8 cellular contexts compared by ENCODE assay signal in genomic region chr1:160251687-160252526, GRCh38. TPM values are rescaled to one million over a fixed set of nuclear protein-coding genes. Genes with fewer than 3 reads are reported as not detected.
DNase-seq lines count a peak whose midpoint lies in the region; ATAC-seq and TF ChIP-seq lines count a peak whose summit lies in the region.

No MANE protein-coding gene starts in this region.

- POLR2A ChIA-PET in Caco-2 (lab: Charles Lee), result interaction anchor here (0.5 to 1.7 kb wide), 4 partner anchors 10 to 129 kb away, joined by 3 to 19 read pairs (median 6); partner anchors contain the start of gene DCAF8

- no TSS peak for BruUV-seq in Caco-2 (replicated peaks; lab: Mats Ljungman, UMichigan)

- H3K27me3 Mint-ChIP-seq in Caco-2 (ENCODE audit: insufficient read depth, unreplicated experiment), result no peaks in the 10 kb centered on the region

- no peaks in the 10 kb centered on the region for H3K9me3 Mint-ChIP-seq in Caco-2 (ENCODE audit: unreplicated experiment)

- no peaks in the 10 kb centered on the region for H3K9me3 ChIP-seq in Caco-2

- in situ Hi-C loops in astrocyte of the cerebellum (cut with HindIII; ENCODE audit: low sequenced_read_pairs), result no loop called here

- H3K4me3 ChIP-seq in Caco-2 (ENCODE audit: low read depth, low read length) (no peak overlapping the region), astrocyte of the cerebellum (ENCODE audit: low read depth, low read length) (no peak overlapping the region)

- peak; percentile 63 for ATAC-seq in GM21528 (IDR thresholded peaks at IDR 0.05; ENCODE audit: low FRiP score, unreplicated experiment)
- peak; percentile 98 for ATAC-seq in sciatic nerve

- intact Hi-C loops in Caco-2 (cut with micrococcal nuclease; ENCODE audit: unreplicated experiment) (loop anchor here (1.0 kb wide), 3 partner anchors 59 to 167 kb away; no protein-coding TSS in a partner anchor), sciatic nerve (cut with DNase I) (loop anchor here (10.0 kb wide), 1 partner anchor 157 kb away; the partner anchor contains the start of gene IGSF8), posterior vena cava (cut with DNase I) (loop anchor here (10.0 kb wide), 2 partner anchors 57 to 147 kb away; partner anchors contain the start of gene CASQ1 (in 2 of the 2))

- no peaks in the 10 kb centered on the region for H3K4me1 ChIP-seq in Caco-2

- H3K4me1 Mint-ChIP-seq in Caco-2 (ENCODE audit: low read depth, unreplicated experiment), result peaks cover 12% of the 10 kb centered on the region

- peak overlapping the region; percentile 34 for H3K27ac Mint-ChIP-seq in Caco-2 (ENCODE audit: unreplicated experiment)

- TF ChIP-seq CTCF in Caco-2 (IDR thresholded peaks at IDR 0.05; ENCODE audit: insufficient read depth in 1 of 2, low read depth in 1 of 2, low read length in 1 of 2, severe bottlenecking in 1 of 2, unreplicated experiment in 1 of 2) (peak; percentile 67 to 77), astrocyte of the cerebellum (IDR thresholded peaks at IDR 0.05; ENCODE audit: low read depth, low read length, missing control alignments) (peak; percentile 73)

- no peaks in the 10 kb centered on the region for H3K27me3 ChIP-seq in Caco-2 (replicated peaks; ENCODE audit: control insufficient read depth, insufficient read depth, low read length)

- H3K36me3 ChIP-seq in Caco-2 (ENCODE audit: control insufficient read depth, insufficient read depth, low read length), result no peaks in the 10 kb centered on the region; the same call in 1 of the 2 replicates

- CTCF ChIA-PET in Caco-2 (lab: Charles Lee), result interaction anchor here (0.6 to 2.4 kb wide), 25 partner anchors 10 to 273 kb away, joined by 3 to 62 read pairs (median 6); partner anchors contain the start of genes DCAF8, IGSF8 and PEX19

- no peak overlapping the region for H3K4me3 Mint-ChIP-seq in Caco-2 (ENCODE audit: unreplicated experiment)

- peak; percentile 68 to 69 for DNase-seq in Caco-2
- DNase-seq in NCI-H1092 treated with DMSO at 0.1 percent for 48 hours (lab: John Stamatoyannopoulos, UW), result peak; percentile 62
- peak; percentile 63 for DNase-seq in SW480 (ENCODE audit: low spot score)
- peak; percentile 61 for DNase-seq in astrocyte of the cerebellum (ENCODE audit: low read depth)
- DNase-seq in hepatic stellate cell (ENCODE audit: low spot score), result peak; percentile 52
- peak; percentile 83 for DNase-seq in sciatic nerve (ENCODE audit: low spot score)
- no peak for DNase-seq in posterior vena cava (ENCODE audit: low spot score)

- peaks cover 30% of the 10 kb centered on the region for H3K36me3 Mint-ChIP-seq in Caco-2 (ENCODE audit: insufficient read depth, unreplicated experiment)

RNA-seq across cellular contexts. Expression of gene DCAF8, which starts 10.4 kb away (rescaled TPM):
- total RNA-seq in Caco-2 (2022), result 112 and 116 TPM in 2 replicates
- total RNA-seq in sciatic nerve, result 142 TPM
- total RNA-seq in posterior vena cava, result 10 to 100 TPM; 95.3 to 95.5 TPM

RNA-seq across cellular contexts. Expression of gene PEX19, which starts 33.0 kb away (rescaled TPM):
- total RNA-seq in Caco-2 (2022) (56.3 and 59.3 TPM in 2 replicates), sciatic nerve (71.1 TPM), posterior vena cava (10 to 100 TPM; 54.0 to 60.0 TPM)

RNA-seq across cellular contexts. Expression of gene PEA15, which starts 46.7 kb away (rescaled TPM):
- total RNA-seq in Caco-2 (2022) (84.9 and 85.1 TPM in 2 replicates), sciatic nerve (324 TPM), posterior vena cava (100 to 1,000 TPM; 299 to 410 TPM)
